Comparison of ENCODE assay signal across 9 cellular contexts in the genomic region with DNA sequence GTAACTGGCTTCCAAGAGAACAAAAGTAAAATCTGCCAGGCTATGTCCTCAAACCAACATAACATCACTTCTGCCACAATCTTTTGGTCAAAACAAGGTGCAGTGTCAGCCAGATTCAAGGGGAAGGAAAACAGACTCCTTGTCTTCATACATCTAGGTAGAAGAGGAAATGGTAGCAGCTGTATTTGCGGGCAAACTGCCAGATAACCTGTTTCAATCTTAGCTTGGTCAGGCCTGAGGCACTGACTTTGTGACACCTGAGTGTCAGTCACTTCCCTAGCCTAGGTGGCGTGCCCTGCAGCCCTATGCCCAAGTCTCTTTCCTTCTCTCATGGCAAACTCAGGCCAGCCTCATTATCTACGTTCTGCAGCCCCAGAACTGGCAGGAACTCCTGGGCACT.
A peak's percentile ranks its signal among the peaks of the same experiment; 100 is the strongest.
DNase-seq lines count a peak whose midpoint lies in the region; ATAC-seq and TF ChIP-seq lines count a peak whose summit lies in the region.
"Had no signal": no experiment of that assay in that cellular context is flagged by ENCODE, and none has a peak within 500 bp of the region (broad histone marks: within the 10 kb centered on the region; RNA-seq: fewer than 3 reads in every experiment).

No MANE protein-coding gene starts in this region.

- H3K9ac ChIP-seq in smooth muscle cell (ENCODE audit: low read depth): no peak overlapping the region

- H4K20me1 ChIP-seq in smooth muscle cell (ENCODE audit: low read depth): no peaks in the 10 kb centered on the region

- no TSS peak for BruUV-seq in A673 (replicated peaks; lab: Mats Ljungman, UMichigan)

- H3K4me2 ChIP-seq in smooth muscle cell: no peak overlapping the region

- H3K27ac ChIP-seq in A673 (ENCODE audit: low read depth, low read length, poor library complexity, severe bottlenecking): no peak overlapping the region
- no peak overlapping the region for H3K27ac ChIP-seq in smooth muscle cell (ENCODE audit: low read depth)

- TF ChIP-seq CTCF in A673 (conservative IDR thresholded peaks at IDR 0.05; ENCODE audit: low read depth, low read length) (no peak), smooth muscle cell (IDR thresholded peaks at IDR 0.05; ENCODE audit: borderline replicate concordance, insufficient read depth, poor library complexity, severe bottlenecking) (no peak)

- peak in 1 of 3 experiments; percentile 6 for DNase-seq in effector memory CD8-positive, alpha-beta T cell
- no peak for DNase-seq in NCI-H187 treated with DMSO at 0.1 percent for 48 hours (lab: John Stamatoyannopoulos, UW)
- DNase-seq in A673 (ENCODE audit: low spot score): no peak
- DNase-seq in NCI-H345 treated with DMSO at 0.1 percent for 48 hours (lab: John Stamatoyannopoulos, UW; ENCODE audit: unreplicated experiment): no peak
- DNase-seq in smooth muscle cell (lab: John Stamatoyannopoulos, UW; ENCODE audit: unreplicated experiment): no peak
- DNase-seq: stimulated activated CD4-positive, alpha-beta T cell treated with anti-CD3 and anti-CD28 coated beads, Interleukin-4, amount 100 ng/mL, for 4 hours had no signal

- H3K4me1 Mint-ChIP-seq in effector memory CD8-positive, alpha-beta T cell (ENCODE audit: low read depth in 2 of 2): peaks cover 2 to 3% of the 10 kb centered on the region in 2 donors

- H3K36me3 Mint-ChIP-seq in effector memory CD8-positive, alpha-beta T cell (ENCODE audit: insufficient read depth): no peaks in the 10 kb centered on the region

- intact Hi-C loops in A673 (cut with micrococcal nuclease; ENCODE audit: unreplicated experiment): no loop called here

- H3K27me3 ChIP-seq in A673 (replicated peaks; ENCODE audit: insufficient read depth, low read depth, low read length, poor library complexity) (no peaks in the 10 kb centered on the region), smooth muscle cell (ENCODE audit: low read depth) (no peaks in the 10 kb centered on the region)

- H3K79me2 ChIP-seq in smooth muscle cell (ENCODE audit: low read depth): no peaks in the 10 kb centered on the region

- ATAC-seq in GM18499 (IDR thresholded peaks at IDR 0.05; ENCODE audit: insufficient read depth, unreplicated experiment) (peak; percentile 70), GM19452 (IDR thresholded peaks at IDR 0.05; ENCODE audit: unreplicated experiment) (peak; percentile 72), HG03159 (IDR thresholded peaks at IDR 0.05; ENCODE audit: unreplicated experiment) (peak; percentile 79)
- peak; percentile 37 for ATAC-seq in effector memory CD8-positive, alpha-beta T cell (replicated peaks)

- no peak overlapping the region for H3K27ac Mint-ChIP-seq in effector memory CD8-positive, alpha-beta T cell

- no peaks in the 10 kb centered on the region for H3K9me3 Mint-ChIP-seq in effector memory CD8-positive, alpha-beta T cell

- H3K9me3 ChIP-seq in A673 (ENCODE audit: low read depth, low read length, poor library complexity, severe bottlenecking) (no peaks in the 10 kb centered on the region), smooth muscle cell (replicated peaks; ENCODE audit: low read depth) (no peaks in the 10 kb centered on the region)

- CTCF ChIA-PET in A673 (lab: Charles Lee): no interaction called here

- WGBS in smooth muscle cell (ENCODE audit: low lambda C conversion rate): 96% methylated on average over 3 of the region's 3 CpGs

- no peak overlapping the region for H2AFZ ChIP-seq in smooth muscle cell (ENCODE audit: low read depth)

- H3F3A ChIP-seq in smooth muscle cell (ENCODE audit: low read depth): no peaks in the 10 kb centered on the region

- no peaks in the 10 kb centered on the region for H3K27me3 Mint-ChIP-seq in effector memory CD8-positive, alpha-beta T cell

- no peak overlapping the region for H3K4me3 Mint-ChIP-seq in effector memory CD8-positive, alpha-beta T cell

- no peaks in the 10 kb centered on the region for H3K4me1 ChIP-seq in A673 (ENCODE audit: insufficient read depth, low read length, poor library complexity, severe bottlenecking)
- H3K4me1 ChIP-seq in smooth muscle cell (ENCODE audit: low read depth): no peaks in the 10 kb centered on the region

- POLR2A ChIA-PET in A673 (lab: Charles Lee; ENCODE audit: low non-redundant PET): no interaction called here

- H3K4me3 ChIP-seq in A673 (ENCODE audit: low read depth, low read length, poor library complexity, severe bottlenecking) (no peak overlapping the region), smooth muscle cell (no peak overlapping the region)

- H3K36me3 ChIP-seq in A673 (ENCODE audit: insufficient read depth, low read length, poor library complexity, severe bottlenecking): no peaks in the 10 kb centered on the region
- H3K36me3 ChIP-seq in smooth muscle cell (ENCODE audit: low read depth): no peaks in the 10 kb centered on the region
